1 cellular context compared by ENCODE assay signal in genomic region chr13:28718538-28719226, GRCh38.
TF ChIP-seq lines count a peak whose summit lies in the region.

A gene with protein sequence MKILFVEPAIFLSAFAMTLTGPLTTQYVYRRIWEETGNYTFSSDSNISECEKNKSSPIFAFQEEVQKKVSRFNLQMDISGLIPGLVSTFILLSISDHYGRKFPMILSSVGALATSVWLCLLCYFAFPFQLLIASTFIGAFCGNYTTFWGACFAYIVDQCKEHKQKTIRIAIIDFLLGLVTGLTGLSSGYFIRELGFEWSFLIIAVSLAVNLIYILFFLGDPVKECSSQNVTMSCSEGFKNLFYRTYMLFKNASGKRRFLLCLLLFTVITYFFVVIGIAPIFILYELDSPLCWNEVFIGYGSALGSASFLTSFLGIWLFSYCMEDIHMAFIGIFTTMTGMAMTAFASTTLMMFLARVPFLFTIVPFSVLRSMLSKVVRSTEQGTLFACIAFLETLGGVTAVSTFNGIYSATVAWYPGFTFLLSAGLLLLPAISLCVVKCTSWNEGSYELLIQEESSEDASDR (minus strand): TSS chr13:28718970. CDS start chr13:28717998, 972 bp downstream.

TF ChIP-seq in H1, 55 proteins besides CTCF, POLR2A, EP300 and RAD21:
- TF ChIP-seq CREB1 (IDR thresholded peaks at IDR 0.05) (peak; percentile 52), CTBP2 (IDR thresholded peaks at IDR 0.05; ENCODE audit: borderline replicate concordance, insufficient read depth, insufficient read length, low read length) (no peak), ATF2 (IDR thresholded peaks at IDR 0.05; ENCODE audit: low read length) (no peak), ATF3 (IDR thresholded peaks at IDR 0.05; ENCODE audit: insufficient read depth, low read depth, low read length) (no peak), RBBP5 (IDR thresholded peaks at IDR 0.05; ENCODE audit: borderline replicate concordance, low read depth, low read length) (peak; percentile 85), TAF1 (IDR thresholded peaks at IDR 0.05; ENCODE audit: low read depth, low read length) (no peak), ZNF274 (IDR thresholded peaks at IDR 0.05; ENCODE audit: borderline replicate concordance, extremely low read depth, low read length) (no peak), EGR1 (IDR thresholded peaks at IDR 0.05; ENCODE audit: borderline replicate concordance, low read depth, low read length) (no peak), PHF8 (conservative IDR thresholded peaks at IDR 0.05; ENCODE audit: low read depth, low read length) (no peak), SUZ12 (IDR thresholded peaks at IDR 0.05; ENCODE audit: low read length) (no peak; the same call in 1 of the 2 replicates), CHD1 (IDR thresholded peaks at IDR 0.05; ENCODE audit: low read depth, low read length) (no peak), NRF1 (IDR thresholded peaks at IDR 0.05; ENCODE audit: low read depth, low read length) (no peak), EZH2 (IDR thresholded peaks at IDR 0.05; ENCODE audit: low read depth, low read length, severe bottlenecking) (no peak), ASH2L (IDR thresholded peaks at IDR 0.05; ENCODE audit: low read length) (peak; percentile 94), NANOG (IDR thresholded peaks at IDR 0.05; ENCODE audit: insufficient read depth, low read depth, low read length, poor library complexity, severe bottlenecking) (no peak), TCF12 (IDR thresholded peaks at IDR 0.05; ENCODE audit: low read depth, low read length) (no peak), CBX5 (IDR thresholded peaks at IDR 0.05; ENCODE audit: low read depth, low read length) (no peak), BRCA1 (IDR thresholded peaks at IDR 0.05; ENCODE audit: low read depth, low read length) (no peak), POLR2AphosphoS5 (IDR thresholded peaks at IDR 0.05; ENCODE audit: low read depth, low read length) (no peak), SP4 (IDR thresholded peaks at IDR 0.05; ENCODE audit: low read length) (no peak), TAF7 (optimal IDR thresholded peaks at IDR 0.05; ENCODE audit: borderline replicate concordance, low read depth, low read length) (no peak), FOSL1 (IDR thresholded peaks at IDR 0.05; ENCODE audit: insufficient read depth, low read depth, low read length) (no peak), RFX5 (IDR thresholded peaks at IDR 0.05; ENCODE audit: borderline replicate concordance, low read depth, low read length) (no peak), SP1 (IDR thresholded peaks at IDR 0.05; ENCODE audit: low read depth, low read length) (peak; percentile 96), MAX (IDR thresholded peaks at IDR 0.05) (peak; percentile 52; the same call in 1 of the 2 replicates), CHD2 (IDR thresholded peaks at IDR 0.05; ENCODE audit: low read length) (peak; percentile 89), YY1 (IDR thresholded peaks at IDR 0.05; ENCODE audit: low read depth, low read length) (no peak), JUN (IDR thresholded peaks at IDR 0.05; ENCODE audit: low read depth, low read length) (no peak), CBX8 (IDR thresholded peaks at IDR 0.05; ENCODE audit: borderline replicate concordance, low read depth, low read length) (no peak), SP2 (IDR thresholded peaks at IDR 0.05; ENCODE audit: low read length) (peak; percentile 73), SAP30 (IDR thresholded peaks at IDR 0.05; ENCODE audit: insufficient read depth, insufficient replicate concordance, low read length) (no peak), TBP (IDR thresholded peaks at IDR 0.05; ENCODE audit: low read depth, low read length) (peak; percentile 14; the same call in 1 of the 2 replicates), GTF2F1 (IDR thresholded peaks at IDR 0.05; ENCODE audit: borderline replicate concordance, low read depth, low read length) (no peak), SIX5 (IDR thresholded peaks at IDR 0.05; ENCODE audit: low read depth, low read length) (no peak), BACH1 (IDR thresholded peaks at IDR 0.05; ENCODE audit: low read length) (peak; percentile 53; the same call in 1 of the 2 replicates), HDAC6 (IDR thresholded peaks at IDR 0.05; ENCODE audit: low read depth, low read length) (no peak), KDM1A (IDR thresholded peaks at IDR 0.05; ENCODE audit: borderline replicate concordance, low read length) (no peak), CEBPB (IDR thresholded peaks at IDR 0.05; ENCODE audit: low read depth, low read length) (no peak), SIRT6 (IDR thresholded peaks at IDR 0.05; ENCODE audit: low read length) (no peak), JUND (IDR thresholded peaks at IDR 0.05; ENCODE audit: low read length) (0 out of 2 replicates have a peak, but pooled peaks have one; percentile 36), TEAD4 (IDR thresholded peaks at IDR 0.05; ENCODE audit: low read depth, low read length) (0 out of 2 replicates have a peak, but pooled peaks have one; percentile 32), MAFK (IDR thresholded peaks at IDR 0.05; ENCODE audit: low read depth, low read length) (no peak), GABPA (IDR thresholded peaks at IDR 0.05; ENCODE audit: borderline replicate concordance, insufficient read depth, low read length) (no peak), POU5F1 (IDR thresholded peaks at IDR 0.05; ENCODE audit: low read depth, low read length) (no peak), BCL11A (IDR thresholded peaks at IDR 0.05; ENCODE audit: low read depth in 2 of 2, low read length in 2 of 2) (no peak), SIN3A (conservative IDR thresholded peaks at IDR 0.05 in 1 of 2, IDR thresholded peaks at IDR 0.05 in 1 of 2; ENCODE audit: low read depth in 1 of 2, low read length in 2 of 2) (peak; percentile 68 to 97; a peak in 2 of 4 replicates), RNF2 (IDR thresholded peaks at IDR 0.05; ENCODE audit: borderline replicate concordance, low read depth, low read length, missing control alignments, poor library complexity, severe bottlenecking) (no peak), SRF (IDR thresholded peaks at IDR 0.05; ENCODE audit: low read depth, low read length) (no peak), CHD7 (IDR thresholded peaks at IDR 0.05; ENCODE audit: insufficient replicate concordance, low read length) (no peak), RXRA (IDR thresholded peaks at IDR 0.05; ENCODE audit: insufficient read depth, low read depth, low read length) (no peak), KDM4A (IDR thresholded peaks at IDR 0.05; ENCODE audit: low read depth, low read length, severe bottlenecking) (peak; percentile 47), KDM5A (IDR thresholded peaks at IDR 0.05; ENCODE audit: low read length) (no peak), HDAC2 (IDR thresholded peaks at IDR 0.05; ENCODE audit: borderline replicate concordance in 1 of 2, low read depth in 2 of 2, low read length in 2 of 2) (peak; percentile 6 to 90; a peak in 2 of 4 replicates)
- TF ChIP-seq, protein P1, sequence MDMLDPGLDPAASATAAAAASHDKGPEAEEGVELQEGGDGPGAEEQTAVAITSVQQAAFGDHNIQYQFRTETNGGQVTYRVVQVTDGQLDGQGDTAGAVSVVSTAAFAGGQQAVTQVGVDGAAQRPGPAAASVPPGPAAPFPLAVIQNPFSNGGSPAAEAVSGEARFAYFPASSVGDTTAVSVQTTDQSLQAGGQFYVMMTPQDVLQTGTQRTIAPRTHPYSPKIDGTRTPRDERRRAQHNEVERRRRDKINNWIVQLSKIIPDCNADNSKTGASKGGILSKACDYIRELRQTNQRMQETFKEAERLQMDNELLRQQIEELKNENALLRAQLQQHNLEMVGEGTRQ (IDR thresholded peaks at IDR 0.05; ENCODE audit: low read length), result no peak
- TF ChIP-seq, protein P2, sequence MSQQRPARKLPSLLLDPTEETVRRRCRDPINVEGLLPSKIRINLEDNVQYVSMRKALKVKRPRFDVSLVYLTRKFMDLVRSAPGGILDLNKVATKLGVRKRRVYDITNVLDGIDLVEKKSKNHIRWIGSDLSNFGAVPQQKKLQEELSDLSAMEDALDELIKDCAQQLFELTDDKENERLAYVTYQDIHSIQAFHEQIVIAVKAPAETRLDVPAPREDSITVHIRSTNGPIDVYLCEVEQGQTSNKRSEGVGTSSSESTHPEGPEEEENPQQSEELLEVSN (IDR thresholded peaks at IDR 0.05), result 0 out of 2 replicates have a peak, but pooled peaks have one; percentile 17
TF ChIP-seq in H1: peak in this region for 15.
